Comparison of ENCODE assay signal across 16 cellular contexts in genomic region chr3:149815728-149816127, GRCh38. TPM values are rescaled to one million over a fixed set of nuclear protein-coding genes. Genes with fewer than 3 reads are reported as not detected.
A peak's percentile ranks its signal among the peaks of the same experiment; 100 is the strongest.
DNase-seq lines count a peak whose midpoint lies in the region; ATAC-seq and TF ChIP-seq lines count a peak whose summit lies in the region.
"Had no signal": no experiment of that assay in that cellular context is flagged by ENCODE, and none has a peak within 500 bp of the region (broad histone marks: within the 10 kb centered on the region; RNA-seq: fewer than 3 reads in every experiment).

No MANE protein-coding gene starts in this region.

- no peak for TF ChIP-seq EP300 in stomach (IDR thresholded peaks at IDR 0.05)

- H3K9ac ChIP-seq in HUES48 (ENCODE audit: low read depth, low read length), result no peak overlapping the region
- H3K9ac ChIP-seq in adipocyte (ENCODE audit: low read length), result no peak overlapping the region

- H3K4me3 ChIP-seq in HUES48 (ENCODE audit: low read depth, low read length) (peak overlapping the region; percentile 83; the same call in 1 of the 2 replicates), adipocyte (ENCODE audit: low read length) (peak overlapping the region; percentile 50), lower lobe of right lung (peak overlapping the region; percentile 84), stomach (peak overlapping the region in 1 of 4 donors; percentile 71)
- H3K4me3 ChIP-seq: MG63, ovary had no signal

- H3K9me3 ChIP-seq in HUES48 (ENCODE audit: control insufficient read depth, insufficient read depth, low read length) (no peaks in the 10 kb centered on the region), adipocyte (ENCODE audit: control insufficient read depth, low read length) (no peaks in the 10 kb centered on the region), lower lobe of right lung (no peaks in the 10 kb centered on the region), stomach (no peaks in the 10 kb centered on the region)
- H3K9me3 ChIP-seq: MG63, ovary, tibial nerve had no signal

- H3K4me1 ChIP-seq in HUES48 (ENCODE audit: control insufficient read depth, insufficient read depth, low read length), result peaks cover 31% of the 10 kb centered on the region
- peaks cover 47% of the 10 kb centered on the region for H3K4me1 ChIP-seq in adipocyte (ENCODE audit: control insufficient read depth, insufficient read depth, low read length)
- peaks cover 60% of the 10 kb centered on the region for H3K4me1 ChIP-seq in lower lobe of right lung
- peaks cover 13 to 67% (median 32%) of the 10 kb centered on the region in 4 donors for H3K4me1 ChIP-seq in stomach

- WGBS in stomach, 5 donors, result 83 to 99% (median 97%) methylated on average over 3 of the region's 3 CpGs

- H3K27ac ChIP-seq in HUES48 (ENCODE audit: low read depth, low read length), result no peak overlapping the region
- H3K27ac ChIP-seq in lower lobe of right lung, result peak overlapping the region; percentile 32
- H3K27ac ChIP-seq in stomach, result peak overlapping the region in 4 of 5 donors; percentile 34 to 99 (median 47)
- H3K27ac ChIP-seq: ovary had no signal

- no peak for ATAC-seq in lower lobe of right lung
- no peak for ATAC-seq in GM18520 (IDR thresholded peaks at IDR 0.05; ENCODE audit: unreplicated experiment)
- ATAC-seq in GM21576 (IDR thresholded peaks at IDR 0.05; ENCODE audit: unreplicated experiment), result no peak
- no peak for ATAC-seq in HG03565 (IDR thresholded peaks at IDR 0.05; ENCODE audit: unreplicated experiment)

- H3K36me3 ChIP-seq in HUES48 (ENCODE audit: control insufficient read depth, insufficient read depth, low read length) (no peaks in the 10 kb centered on the region), adipocyte (ENCODE audit: control insufficient read depth, insufficient read depth, low read length, severe bottlenecking) (no peaks in the 10 kb centered on the region), lower lobe of right lung (no peaks in the 10 kb centered on the region), stomach (no peaks in the 10 kb centered on the region)
- H3K36me3 ChIP-seq: MG63, ovary, tibial nerve had no signal

- intact Hi-C loops in lower lobe of right lung (cut with DNase I), result no loop called here
- intact Hi-C loops in stomach (cut with DNase I; ENCODE audit: low total_unique reads), result no loop called here

- H3K27me3 ChIP-seq in HUES48 (ENCODE audit: control insufficient read depth, insufficient read depth, low read length), result no peaks in the 10 kb centered on the region
- no peaks in the 10 kb centered on the region for H3K27me3 ChIP-seq in adipocyte (replicated peaks; ENCODE audit: control insufficient read depth, insufficient read depth, low read length)
- H3K27me3 ChIP-seq in lower lobe of right lung (ENCODE audit: low read depth), result no peaks in the 10 kb centered on the region
- H3K27me3 ChIP-seq in stomach, result no peaks in the 10 kb centered on the region
- H3K27me3 ChIP-seq: MG63, ovary, tibial nerve had no signal

- TF ChIP-seq CTCF in lower lobe of right lung (IDR thresholded peaks at IDR 0.05) (no peak), stomach (IDR thresholded peaks at IDR 0.05) (no peak)

- DNase-seq in adipocyte (ENCODE audit: low read depth), result no peak
- no peak for DNase-seq in lower lobe of right lung
- DNase-seq in stomach, result no peak
- DNase-seq in NCI-H2029 (lab: John Stamatoyannopoulos, UW), result no peak
- DNase-seq: activated CD4-positive, alpha-beta T cell treated with anti-CD3 and anti-CD28 coated beads, Interleukin-2, amount 10 ng/mL, durations not matched to agents 7 days and 5 days; CD4-positive, alpha-beta memory T cell; MG63; ovary; Right ventricle myocardium superior; T-helper 9 cell had no signal

- no peak for TF ChIP-seq POLR2A in stomach (IDR thresholded peaks at IDR 0.05)

RNA-seq across cellular contexts. Expression of gene RNF13, which starts 2.7 kb away (rescaled TPM):
- total RNA-seq in lower lobe of right lung, result 138 TPM
- 100 to 1,000 TPM in 2 of 5 donors, 10 to 100 TPM in 2, 1 to 10 TPM in 1; 6.7 to 130 (median 59.8) TPM for total RNA-seq in stomach
- 10 to 100 TPM; 24.9 to 35.1 (median 27.2) TPM for polyA plus RNA-seq in stomach

RNA-seq across cellular contexts. Expression of gene ANKUB1, which starts 23.4 kb away (rescaled TPM):
- total RNA-seq in lower lobe of right lung (3.1 TPM), stomach (not detected)
- not detected for polyA plus RNA-seq in stomach
- total RNA-seq: activated CD4-positive, alpha-beta T cell treated with anti-CD3 and anti-CD28 coated beads, Interleukin-2, amount 10 ng/mL, durations not matched to agents 7 days and 5 days; CD4-positive, alpha-beta memory T cell; fibroblast of villous mesenchyme; Right ventricle myocardium superior had no signal
- polyA plus RNA-seq: CD4-positive, alpha-beta memory T cell; ovary had no signal
